Comparison of ENCODE assay signal across 3 cellular contexts in the genomic region with DNA sequence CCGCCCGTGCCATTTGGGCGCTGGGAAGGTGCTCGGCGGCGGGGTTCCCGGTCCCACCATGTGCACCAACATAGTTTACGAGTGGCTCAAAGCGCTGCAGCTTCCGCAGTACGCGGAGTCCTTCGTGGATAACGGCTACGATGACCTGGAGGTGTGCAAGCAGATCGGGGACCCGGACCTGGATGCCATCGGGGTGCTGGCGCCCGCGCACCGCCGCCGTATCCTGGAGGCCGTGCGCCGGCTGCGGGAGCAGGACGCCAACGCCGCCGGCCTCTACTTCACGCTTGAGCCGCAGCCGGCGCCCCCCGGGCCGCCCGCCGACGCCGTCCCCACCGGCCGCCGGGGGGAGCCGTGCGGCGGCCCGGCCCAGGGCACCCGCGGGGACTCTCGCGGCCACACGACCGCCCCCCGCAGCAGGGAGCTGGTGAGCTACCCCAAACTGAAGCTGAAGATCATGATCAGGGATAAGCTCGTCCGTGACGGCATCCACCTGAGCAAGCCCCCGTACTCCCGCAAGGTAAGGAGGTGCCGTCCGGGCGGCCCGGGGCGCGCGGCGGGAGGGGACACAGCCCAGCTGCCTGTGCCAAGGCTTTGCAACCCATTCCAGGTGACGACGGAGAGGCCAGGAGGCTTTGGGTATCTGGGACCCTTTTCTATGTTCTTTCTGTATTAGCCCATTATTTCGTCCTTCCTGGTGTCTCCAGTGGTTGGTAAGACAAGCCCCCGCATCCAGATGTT.
TF ChIP-seq lines count a peak whose summit lies in the region.

No MANE protein-coding gene starts in this region.

TF ChIP-seq in SK-N-SH, 30 proteins besides CTCF, POLR2A, EP300 and RAD21:
- TF ChIP-seq FOXJ3 (CRISPR knock-in tag; IDR thresholded peaks at IDR 0.05): no peak
- TF ChIP-seq CHD2 (IDR thresholded peaks at IDR 0.05; ENCODE audit: low read length, partially characterized antibody): no peak
- no peak for TF ChIP-seq USF1 (IDR thresholded peaks at IDR 0.05; ENCODE audit: borderline replicate concordance, low read depth)
- TF ChIP-seq ELF1 (IDR thresholded peaks at IDR 0.05): no peak
- no peak for TF ChIP-seq YY1 (IDR thresholded peaks at IDR 0.05; ENCODE audit: low read depth)
- no peak for TF ChIP-seq POLR2AphosphoS5 (IDR thresholded peaks at IDR 0.05; ENCODE audit: low read depth, low read length)
- TF ChIP-seq NRF1 (IDR thresholded peaks at IDR 0.05; ENCODE audit: low read depth, low read length): no peak
- no peak for TF ChIP-seq ZBTB33 (IDR thresholded peaks at IDR 0.05; ENCODE audit: borderline replicate concordance, low read depth)

TF ChIP-seq in SK-N-SH treated with all-trans-retinoic acid at 6 μM for 48 hours, 23 proteins besides CTCF, POLR2A, EP300 and RAD21 (continues in another document):
- TF ChIP-seq ESRRG (CRISPR knock-in tag; IDR thresholded peaks at IDR 0.05) (no peak), GLIS3 (CRISPR knock-in tag; IDR thresholded peaks at IDR 0.05) (no peak), CSDC2 (CRISPR knock-in tag; IDR thresholded peaks at IDR 0.05) (no peak), ISL1 (CRISPR knock-in tag; IDR thresholded peaks at IDR 0.05) (no peak), TSHZ2 (CRISPR knock-in tag; IDR thresholded peaks at IDR 0.05) (no peak), OSR1 (CRISPR knock-in tag; IDR thresholded peaks at IDR 0.05) (no peak), ZNF565 (CRISPR knock-in tag; conservative IDR thresholded peaks at IDR 0.05; ENCODE audit: low read depth) (no peak), ARNTL (CRISPR knock-in tag; IDR thresholded peaks at IDR 0.05; ENCODE audit: borderline replicate concordance, low read depth) (no peak), RARB (CRISPR knock-in tag; IDR thresholded peaks at IDR 0.05) (no peak), ZNF70 (CRISPR knock-in tag; IDR thresholded peaks at IDR 0.05) (no peak), TOX (CRISPR knock-in tag; IDR thresholded peaks at IDR 0.05; ENCODE audit: borderline replicate concordance) (no peak), ZFP3 (CRISPR knock-in tag; IDR thresholded peaks at IDR 0.05) (no peak)
- TF ChIP-seq, protein P1, sequence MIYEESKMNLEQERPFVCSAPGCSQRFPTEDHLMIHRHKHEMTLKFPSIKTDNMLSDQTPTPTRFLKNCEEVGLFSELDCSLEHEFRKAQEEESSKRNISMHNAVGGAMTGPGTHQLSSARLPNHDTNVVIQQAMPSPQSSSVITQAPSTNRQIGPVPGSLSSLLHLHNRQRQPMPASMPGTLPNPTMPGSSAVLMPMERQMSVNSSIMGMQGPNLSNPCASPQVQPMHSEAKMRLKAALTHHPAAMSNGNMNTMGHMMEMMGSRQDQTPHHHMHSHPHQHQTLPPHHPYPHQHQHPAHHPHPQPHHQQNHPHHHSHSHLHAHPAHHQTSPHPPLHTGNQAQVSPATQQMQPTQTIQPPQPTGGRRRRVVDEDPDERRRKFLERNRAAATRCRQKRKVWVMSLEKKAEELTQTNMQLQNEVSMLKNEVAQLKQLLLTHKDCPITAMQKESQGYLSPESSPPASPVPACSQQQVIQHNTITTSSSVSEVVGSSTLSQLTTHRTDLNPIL (CRISPR knock-in tag; IDR thresholded peaks at IDR 0.05; ENCODE audit: low read depth): no peak
- TF ChIP-seq, protein P2, sequence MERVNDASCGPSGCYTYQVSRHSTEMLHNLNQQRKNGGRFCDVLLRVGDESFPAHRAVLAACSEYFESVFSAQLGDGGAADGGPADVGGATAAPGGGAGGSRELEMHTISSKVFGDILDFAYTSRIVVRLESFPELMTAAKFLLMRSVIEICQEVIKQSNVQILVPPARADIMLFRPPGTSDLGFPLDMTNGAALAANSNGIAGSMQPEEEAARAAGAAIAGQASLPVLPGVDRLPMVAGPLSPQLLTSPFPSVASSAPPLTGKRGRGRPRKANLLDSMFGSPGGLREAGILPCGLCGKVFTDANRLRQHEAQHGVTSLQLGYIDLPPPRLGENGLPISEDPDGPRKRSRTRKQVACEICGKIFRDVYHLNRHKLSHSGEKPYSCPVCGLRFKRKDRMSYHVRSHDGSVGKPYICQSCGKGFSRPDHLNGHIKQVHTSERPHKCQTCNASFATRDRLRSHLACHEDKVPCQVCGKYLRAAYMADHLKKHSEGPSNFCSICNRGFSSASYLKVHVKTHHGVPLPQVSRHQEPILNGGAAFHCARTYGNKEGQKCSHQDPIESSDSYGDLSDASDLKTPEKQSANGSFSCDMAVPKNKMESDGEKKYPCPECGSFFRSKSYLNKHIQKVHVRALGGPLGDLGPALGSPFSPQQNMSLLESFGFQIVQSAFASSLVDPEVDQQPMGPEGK (CRISPR knock-in tag; IDR thresholded peaks at IDR 0.05; ENCODE audit: borderline replicate concordance): no peak
- TF ChIP-seq, protein P3, sequence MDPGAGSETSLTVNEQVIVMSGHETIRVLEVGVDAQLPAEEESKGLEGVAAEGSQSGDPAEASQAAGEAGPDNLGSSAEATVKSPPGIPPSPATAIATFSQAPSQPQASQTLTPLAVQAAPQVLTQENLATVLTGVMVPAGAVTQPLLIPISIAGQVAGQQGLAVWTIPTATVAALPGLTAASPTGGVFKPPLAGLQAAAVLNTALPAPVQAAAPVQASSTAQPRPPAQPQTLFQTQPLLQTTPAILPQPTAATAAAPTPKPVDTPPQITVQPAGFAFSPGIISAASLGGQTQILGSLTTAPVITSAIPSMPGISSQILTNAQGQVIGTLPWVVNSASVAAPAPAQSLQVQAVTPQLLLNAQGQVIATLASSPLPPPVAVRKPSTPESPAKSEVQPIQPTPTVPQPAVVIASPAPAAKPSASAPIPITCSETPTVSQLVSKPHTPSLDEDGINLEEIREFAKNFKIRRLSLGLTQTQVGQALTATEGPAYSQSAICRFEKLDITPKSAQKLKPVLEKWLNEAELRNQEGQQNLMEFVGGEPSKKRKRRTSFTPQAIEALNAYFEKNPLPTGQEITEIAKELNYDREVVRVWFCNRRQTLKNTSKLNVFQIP (CRISPR knock-in tag; IDR thresholded peaks at IDR 0.05; ENCODE audit: borderline replicate concordance, low read depth): no peak

TF ChIP-seq in H1, 55 proteins besides CTCF, POLR2A, EP300 and RAD21:
- TF ChIP-seq TAF7 (optimal IDR thresholded peaks at IDR 0.05; ENCODE audit: borderline replicate concordance, low read depth, low read length): no peak
- peak; percentile 77 for TF ChIP-seq EZH2 (IDR thresholded peaks at IDR 0.05; ENCODE audit: low read depth, low read length, severe bottlenecking)
- TF ChIP-seq ASH2L (IDR thresholded peaks at IDR 0.05; ENCODE audit: low read length): peak; percentile 18
- TF ChIP-seq KDM4A (IDR thresholded peaks at IDR 0.05; ENCODE audit: low read depth, low read length, severe bottlenecking): peak; percentile 11
- TF ChIP-seq SUZ12 (IDR thresholded peaks at IDR 0.05; ENCODE audit: low read length): peak; percentile 37
- no peak for TF ChIP-seq KDM1A (IDR thresholded peaks at IDR 0.05; ENCODE audit: borderline replicate concordance, low read length)
- TF ChIP-seq JUND (IDR thresholded peaks at IDR 0.05; ENCODE audit: low read length): no peak
- TF ChIP-seq CTBP2 (IDR thresholded peaks at IDR 0.05; ENCODE audit: borderline replicate concordance, insufficient read depth, insufficient read length, low read length): peak; percentile 12
- TF ChIP-seq ZNF274 (IDR thresholded peaks at IDR 0.05; ENCODE audit: borderline replicate concordance, extremely low read depth, low read length): no peak
- no peak for TF ChIP-seq GABPA (IDR thresholded peaks at IDR 0.05; ENCODE audit: borderline replicate concordance, insufficient read depth, low read length)
- TF ChIP-seq RNF2 (IDR thresholded peaks at IDR 0.05; ENCODE audit: borderline replicate concordance, low read depth, low read length, missing control alignments, poor library complexity, severe bottlenecking): no peak
- no peak for TF ChIP-seq TCF12 (IDR thresholded peaks at IDR 0.05; ENCODE audit: low read depth, low read length)
- TF ChIP-seq NANOG (IDR thresholded peaks at IDR 0.05; ENCODE audit: insufficient read depth, low read depth, low read length, poor library complexity, severe bottlenecking): no peak
- TF ChIP-seq MAX (IDR thresholded peaks at IDR 0.05): peak; percentile 8; the same call in 1 of the 2 replicates
TF ChIP-seq in H1: peak in this region for 6.
